In the genomic region with DNA sequence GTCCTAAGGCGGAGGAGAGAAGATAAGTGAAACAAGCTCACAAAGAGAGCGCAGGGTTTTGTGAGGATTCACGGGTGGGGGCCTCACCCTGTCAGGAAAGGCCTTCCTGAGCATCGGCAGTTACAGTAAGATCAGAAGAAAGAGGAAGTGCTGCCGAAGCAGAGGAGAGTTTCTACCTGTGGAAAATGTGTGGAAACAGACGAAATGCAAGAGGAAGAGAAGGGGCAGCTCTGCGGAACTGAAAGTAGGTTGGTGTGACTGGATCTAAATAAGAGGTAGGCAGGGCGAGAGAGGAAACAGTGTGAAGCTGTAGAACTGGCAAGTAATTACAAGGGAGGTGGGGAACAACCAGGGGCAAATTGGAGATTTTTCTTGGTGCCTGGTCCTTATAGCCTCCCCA, we compare ENCODE assay signal across 9 cellular contexts. TPM values are rescaled to one million over a fixed set of nuclear protein-coding genes. Genes with fewer than 3 reads are reported as not detected.
DNase-seq lines count a peak whose midpoint lies in the region; ATAC-seq and TF ChIP-seq lines count a peak whose summit lies in the region.
"Had no signal": no experiment of that assay in that cellular context is flagged by ENCODE, and none has a peak within 500 bp of the region (broad histone marks: within the 10 kb centered on the region; RNA-seq: fewer than 3 reads in every experiment).

No MANE protein-coding gene starts in this region.

- ATAC-seq in HG03064 (IDR thresholded peaks at IDR 0.05; ENCODE audit: low read depth, unreplicated experiment) (peak; percentile 58), activated B cell treated with CpG ODN at 0.5 μM for 24 hours (ENCODE audit: low read depth) (peak; percentile 66)
- peak; percentile 20 for ATAC-seq in stimulated activated naive CD8-positive, alpha-beta T cell treated with anti-CD3 and anti-CD28 coated beads, Interleukin-15, Interleukin-2, amounts not matched to agents 100 U/mL and 50 U/mL, for 24 hours
- ATAC-seq: A549 had no signal

- H3K27ac Mint-ChIP-seq in activated CD4-positive, alpha-beta T cell treated with anti-CD3 and anti-CD28 coated beads, Interleukin-2, amount 10 ng/mL, durations not matched to agents 24 days and 14 days = peak overlapping the region; percentile 91
- H3K27ac Mint-ChIP-seq in activated B cell treated with CpG ODN at 0.5 μM for 24 hours = peak overlapping the region; percentile 91

- CTCF ChIA-PET in activated B cell treated with CpG ODN at 0.5 μM for 24 hours (lab: Charles Lee) = interaction anchor here (1.0 to 3.9 kb wide), 3 partner anchors 11 to 65 kb away, joined by 4 to 21 read pairs (median 5); no protein-coding TSS in a partner anchor

- no peaks in the 10 kb centered on the region for H3K9me3 Mint-ChIP-seq in activated CD4-positive, alpha-beta T cell treated with anti-CD3 and anti-CD28 coated beads, Interleukin-2, amount 10 ng/mL, durations not matched to agents 24 days and 14 days
- H3K9me3 Mint-ChIP-seq in activated B cell treated with CpG ODN at 0.5 μM for 24 hours = no peaks in the 10 kb centered on the region

- DNase-seq in activated CD4-positive, alpha-beta T cell treated with anti-CD3 and anti-CD28 coated beads, Interleukin-2, amount 10 ng/mL, durations not matched to agents 24 days and 14 days = peak; percentile 85
- DNase-seq in activated CD4-positive, alpha-beta T cell treated with anti-CD3 and anti-CD28 coated beads, Interleukin-2, amount 50 U/mL, for 4 hours = no peak
- DNase-seq in activated B cell treated with CpG ODN at 0.5 μM for 24 hours (no peak), NCI-H2227 (lab: John Stamatoyannopoulos, UW; ENCODE audit: unreplicated experiment) (no peak), HuH-7 (ENCODE audit: low spot score) (no peak), GM23248 (no peak)
- DNase-seq in stimulated activated naive CD8-positive, alpha-beta T cell treated with anti-CD3 and anti-CD28 coated beads, Interleukin-15, Interleukin-2, amounts not matched to agents 100 U/mL and 50 U/mL, for 24 hours = no peak

- no peaks in the 10 kb centered on the region for H3K27me3 Mint-ChIP-seq in activated CD4-positive, alpha-beta T cell treated with anti-CD3 and anti-CD28 coated beads, Interleukin-2, amount 10 ng/mL, durations not matched to agents 24 days and 14 days
- H3K27me3 Mint-ChIP-seq in activated B cell treated with CpG ODN at 0.5 μM for 24 hours = no peaks in the 10 kb centered on the region

- POLR2A ChIA-PET in activated B cell treated with CpG ODN at 0.5 μM for 24 hours (lab: Charles Lee) = interaction anchor here (0.9 to 5.4 kb wide), 5 partner anchors 10 to 44 kb away, joined by 3 to 101 read pairs (median 6); no protein-coding TSS in a partner anchor

- no peak overlapping the region for H3K9ac ChIP-seq in GM23248

- no peak overlapping the region for H3K4me3 ChIP-seq in GM23248
- H3K4me3 ChIP-seq: A549 had no signal

- H3K9me3 ChIP-seq in GM23248 (ENCODE audit: low read depth) = no peaks in the 10 kb centered on the region
- H3K9me3 ChIP-seq: A549 had no signal

- 96 to 99% methylated on average over 8 of the region's 8 CpGs for whole genome bisulfite sequencing in GM23248 (ENCODE audit: low coverage in 1 of 2, low lambda C conversion rate in 2 of 2, missing lambda C conversion rate in 2 of 2), 2 experiments

- peaks cover 25% of the 10 kb centered on the region for H3F3A ChIP-seq in GM23248 (ENCODE audit: insufficient read depth)

- TF ChIP-seq CTCF in activated B cell treated with CpG ODN at 0.5 μM for 24 hours (IDR thresholded peaks at IDR 0.05) = no peak

- no peak overlapping the region for H2AFZ ChIP-seq in GM23248

- H4K20me1 ChIP-seq in GM23248 (ENCODE audit: insufficient read depth) = no peaks in the 10 kb centered on the region

- intact Hi-C loops in activated CD4-positive, alpha-beta T cell treated with anti-CD3 and anti-CD28 coated beads, Interleukin-2, amount 10 ng/mL, durations not matched to agents 24 days and 14 days (cut with micrococcal nuclease) = loop anchor here (5.0 kb wide), 2 partner anchors 75 to 175 kb away; a partner anchor contains a TSS
- intact Hi-C loops in activated B cell treated with CpG ODN at 0.5 μM for 24 hours (cut with micrococcal nuclease) = loop anchor here (1.0 to 5.0 kb wide), 7 partner anchors 11 to 235 kb away; a partner anchor contains a TSS

- no peak overlapping the region for H3K27ac ChIP-seq in GM23248
- H3K27ac ChIP-seq: A549 had no signal

- H3K4me1 ChIP-seq in GM23248 (ENCODE audit: insufficient read depth) = peaks cover 33% of the 10 kb centered on the region
- H3K4me1 ChIP-seq: A549 had no signal

- H3K4me1 Mint-ChIP-seq in activated CD4-positive, alpha-beta T cell treated with anti-CD3 and anti-CD28 coated beads, Interleukin-2, amount 10 ng/mL, durations not matched to agents 24 days and 14 days = peaks cover 85% of the 10 kb centered on the region
- H3K4me1 Mint-ChIP-seq in activated B cell treated with CpG ODN at 0.5 μM for 24 hours = peaks cover 68% of the 10 kb centered on the region

- no peaks in the 10 kb centered on the region for H3K36me3 ChIP-seq in GM23248 (ENCODE audit: low read depth)

- peaks cover 45% of the 10 kb centered on the region for H3K36me3 Mint-ChIP-seq in activated CD4-positive, alpha-beta T cell treated with anti-CD3 and anti-CD28 coated beads, Interleukin-2, amount 10 ng/mL, durations not matched to agents 24 days and 14 days (ENCODE audit: low read depth)
- no peaks in the 10 kb centered on the region for H3K36me3 Mint-ChIP-seq in activated B cell treated with CpG ODN at 0.5 μM for 24 hours (ENCODE audit: low read depth)

- H3K27me3 ChIP-seq in GM23248 (replicated peaks; ENCODE audit: insufficient read depth) = no peaks in the 10 kb centered on the region

- in situ Hi-C loops in GM23248 (cut with MboI) = no loop called here

- no peaks in the 10 kb centered on the region for H3K9me2 ChIP-seq in GM23248 (ENCODE audit: insufficient read depth)

- H3K4me2 ChIP-seq in GM23248 (ENCODE audit: unreplicated experiment) = no peak overlapping the region
- H3K4me2 ChIP-seq: A549 had no signal

- peaks cover 44% of the 10 kb centered on the region for H3K79me2 ChIP-seq in GM23248 (ENCODE audit: insufficient read depth)

- peak overlapping the region; percentile 84 for H3K4me3 Mint-ChIP-seq in activated CD4-positive, alpha-beta T cell treated with anti-CD3 and anti-CD28 coated beads, Interleukin-2, amount 10 ng/mL, durations not matched to agents 24 days and 14 days
- peak overlapping the region; percentile 75 for H3K4me3 Mint-ChIP-seq in activated B cell treated with CpG ODN at 0.5 μM for 24 hours

RNA-seq across cellular contexts. Expression of a gene that starts 2.7 kb away (rescaled TPM):
- total RNA-seq in activated CD4-positive, alpha-beta T cell treated with anti-CD3 and anti-CD28 coated beads, Interleukin-2, amount 10 ng/mL, durations not matched to agents 24 days and 14 days = 4.6 and 4.9 TPM in 2 replicates
- 1.4 and 1.8 TPM in 2 replicates for total RNA-seq in activated B cell treated with CpG ODN at 0.5 μM for 24 hours
- 8.6 and 10.6 TPM in 2 replicates for total RNA-seq in GM23248 (2014; rRNA removed; shearing (Covaris generic))
- polyA plus RNA-seq in GM23248 (2016; fragmentation: Nextera tagmentation; extraction: Ambion mirVana) = 5.1 and 5.7 TPM in 2 replicates
